In genomic region chr14:105491366-105492006, GRCh38 we compare ENCODE assay signal across 8 cellular contexts.
DNase-seq lines count a peak whose midpoint lies in the region; TF ChIP-seq lines count a peak whose summit lies in the region.

No MANE protein-coding gene starts in this region.

- H3K4me2 ChIP-seq in Loucy (ENCODE audit: low read depth, low read length, poor library complexity, severe bottlenecking) = peak overlapping the region; percentile 90

- in situ Hi-C loops in astrocyte of the cerebellum (cut with HindIII; ENCODE audit: low sequenced_read_pairs) = no loop called here

- H3K36me3 ChIP-seq in Loucy (ENCODE audit: insufficient read depth, low read length) (no peaks in the 10 kb centered on the region), iPS-15b (ENCODE audit: control insufficient read depth, insufficient read depth, low read length) (peaks cover 5% of the 10 kb centered on the region)

- peaks cover 17% of the 10 kb centered on the region for H3K4me1 ChIP-seq in Loucy (ENCODE audit: insufficient read depth, low read length, poor library complexity, severe bottlenecking)
- no peaks in the 10 kb centered on the region for H3K4me1 ChIP-seq in iPS-15b (ENCODE audit: control insufficient read depth, insufficient read depth, low read length)

- peak overlapping the region; percentile 53; the same call in 1 of the 2 replicates for H2AFZ ChIP-seq in Loucy (ENCODE audit: low read length)

- H3K9ac ChIP-seq in Loucy (ENCODE audit: low read depth, low read length, poor library complexity, severe bottlenecking) = peak overlapping the region; percentile 86
- H3K9ac ChIP-seq in iPS-15b (ENCODE audit: low read depth, low read length) = no peak overlapping the region

- H3K79me2 ChIP-seq in Loucy (ENCODE audit: insufficient read depth, low read length) = peaks cover 20% of the 10 kb centered on the region

- H3K27me3 ChIP-seq in Loucy (ENCODE audit: insufficient read depth, low read length, poor library complexity, severe bottlenecking) (no peaks in the 10 kb centered on the region), iPS-15b (ENCODE audit: control insufficient read depth, insufficient read depth, low read length) (peaks cover 24% of the 10 kb centered on the region)

- H3F3A ChIP-seq in Loucy (ENCODE audit: low read depth) = no peaks in the 10 kb centered on the region

- peaks cover 16% of the 10 kb centered on the region for H4K20me1 ChIP-seq in Loucy (ENCODE audit: insufficient read depth, low read length, poor library complexity, severe bottlenecking)

- H3K4me3 ChIP-seq in Loucy (ENCODE audit: low read length, poor library complexity, severe bottlenecking) (peak overlapping the region; percentile 84), astrocyte of the cerebellum (ENCODE audit: low read depth, low read length) (peak overlapping the region; percentile 53), iPS-15b (ENCODE audit: low read depth, low read length) (peak overlapping the region; percentile 46)

- peak; percentile 66 for DNase-seq in NCI-H146 (lab: John Stamatoyannopoulos, UW)
- DNase-seq in NCI-H146 treated with DMSO at 0.1 percent for 48 hours (lab: John Stamatoyannopoulos, UW; ENCODE audit: unreplicated experiment) = no peak
- DNase-seq in T-helper 2 cell = peak; percentile 78 to 90 (median 83)
- no peak for DNase-seq in astrocyte of the cerebellum (ENCODE audit: low read depth)
- DNase-seq in stimulated activated CD4-positive, alpha-beta T cell treated with anti-CD3 and anti-CD28 coated beads, Interleukin-12 subunit alpha, Interleukin-12 subunit beta, amount 100 ng/mL, for 24 hours (ENCODE audit: low read depth in 2 of 2) = peak; percentile 78 to 92
- no peak for DNase-seq in midbrain (lab: John Stamatoyannopoulos, UW)

- no peak for TF ChIP-seq CTCF in Loucy (conservative IDR thresholded peaks at IDR 0.05; ENCODE audit: low read length)
- TF ChIP-seq CTCF in astrocyte of the cerebellum (IDR thresholded peaks at IDR 0.05; ENCODE audit: low read depth, low read length, missing control alignments) = no peak

- H3K9me2 ChIP-seq in Loucy (replicated peaks; ENCODE audit: low read depth, low read length) = no peaks in the 10 kb centered on the region

- H3K9me3 ChIP-seq in Loucy (ENCODE audit: insufficient read depth, low read depth, low read length) (no peaks in the 10 kb centered on the region), iPS-15b (ENCODE audit: control insufficient read depth, insufficient read depth, low read length) (no peaks in the 10 kb centered on the region)

Comparison
In these comparisons a context has a peak if more than half of its experiments do, and no peak if none do; other contexts are left out.
1. DNase-seq: peak in NCI-H146 (single experiment), T-helper 2 cell (5 of 5) and stimulated activated CD4-positive, alpha-beta T cell treated with anti-CD3 and anti-CD28 coated beads, Interleukin-12 subunit alpha, Interleukin-12 subunit beta, amount 100 ng/mL, for 24 hours (2 of 2); none in NCI-H146 treated with DMSO at 0.1 percent for 48 hours (single experiment), astrocyte of the cerebellum (single experiment) and midbrain (single experiment).
2. Peak in every context shown above with its lines, with median percentiles within 50 percentile points of each other: H3K4me3 ChIP-seq.